8 cellular contexts compared by ENCODE assay signal in genomic region chr7:128455556-128456254, GRCh38. TPM values are rescaled to one million over a fixed set of nuclear protein-coding genes. Genes with fewer than 3 reads are reported as not detected.
DNase-seq lines count a peak whose midpoint lies in the region; ATAC-seq lines count a peak whose summit lies in the region.

Gene HILPDA (plus strand): TSS chr7:128455878. CDS start chr7:128457269, 1,391 bp downstream.

- H3K36me3 Mint-ChIP-seq in activated CD4-positive, alpha-beta T cell treated with anti-CD3 and anti-CD28 coated beads, Interleukin-2, amount 10 ng/mL, durations not matched to agents 7 days and 5 days (ENCODE audit: low read depth): peaks cover 4% of the 10 kb centered on the region

- peaks cover 2 to 25% (median 14%) of the 10 kb centered on the region in 11 experiments; a peak in 12 of 22 replicates for H3K36me3 ChIP-seq in BLaER1 treated with 17β-estradiol and CSF1 and Interleukin-3, amounts not matched to agents 10 nM and 100 nM

- no peaks in the 10 kb centered on the region for H3K9me3 ChIP-seq in BLaER1 treated with 17β-estradiol and CSF1 and Interleukin-3, amounts not matched to agents 10 nM and 100 nM (replicated peaks in 1 of 11)

- H3K4me1 Mint-ChIP-seq in activated CD4-positive, alpha-beta T cell treated with anti-CD3 and anti-CD28 coated beads, Interleukin-2, amount 10 ng/mL, durations not matched to agents 7 days and 5 days: peaks cover 56% of the 10 kb centered on the region

- DNase-seq in NCI-H526 treated with DMSO at 0.1 percent for 48 hours (lab: John Stamatoyannopoulos, UW): peak; percentile 92
- peak; percentile 93 for DNase-seq in activated CD4-positive, alpha-beta T cell treated with anti-CD3 and anti-CD28 coated beads, Interleukin-2, amount 10 ng/mL, durations not matched to agents 7 days and 5 days
- peak; percentile 37 for DNase-seq in cortex of kidney (lab: John Stamatoyannopoulos, UW)
- DNase-seq in left kidney (ENCODE audit: low read depth, low spot score): peak; percentile 97
- peak; percentile 96 for DNase-seq in stimulated activated CD4-positive, alpha-beta T cell treated with anti-CD3 and anti-CD28 coated beads, Interleukin-1b, Interleukin-23, amount 100 ng/mL, for 48 hours

- H3K27me3 Mint-ChIP-seq in activated CD4-positive, alpha-beta T cell treated with anti-CD3 and anti-CD28 coated beads, Interleukin-2, amount 10 ng/mL, durations not matched to agents 7 days and 5 days: peaks cover 10% of the 10 kb centered on the region

- ATAC-seq in GM19351 (IDR thresholded peaks at IDR 0.05; ENCODE audit: unreplicated experiment): peak; percentile 81
- ATAC-seq in HG03520 (IDR thresholded peaks at IDR 0.05; ENCODE audit: unreplicated experiment): peak; percentile 79

- CTCF ChIA-PET in activated CD4-positive, alpha-beta T cell treated with anti-CD3 and anti-CD28 coated beads, Interleukin-2, amount 10 ng/mL, durations not matched to agents 7 days and 5 days (lab: Charles Lee): interaction anchor here (0.6 to 4.8 kb wide), 14 partner anchors 10 to 74 kb away, joined by 3 to 46 read pairs (median 3); partner anchors contain the start of gene METTL2B

- H3K4me3 ChIP-seq in BLaER1 treated with 17β-estradiol and CSF1 and Interleukin-3, amounts not matched to agents 10 nM and 100 nM: peak within 1 kb of the TSS; percentile 74 to 98 (median 90)

- peak within 1 kb of the TSS; percentile 91 for H3K4me3 Mint-ChIP-seq in activated CD4-positive, alpha-beta T cell treated with anti-CD3 and anti-CD28 coated beads, Interleukin-2, amount 10 ng/mL, durations not matched to agents 7 days and 5 days

- H4K20me1 ChIP-seq in BLaER1 treated with 17β-estradiol and CSF1 and Interleukin-3, amounts not matched to agents 10 nM and 100 nM: peaks cover 8 to 46% (median 34%) of the 10 kb centered on the region in 11 experiments; a peak in 19 of 22 replicates

- POLR2A ChIA-PET in activated CD4-positive, alpha-beta T cell treated with anti-CD3 and anti-CD28 coated beads, Interleukin-2, amount 10 ng/mL, durations not matched to agents 7 days and 5 days (lab: Charles Lee): interaction anchor here (0.7 to 0.8 kb wide), 2 partner anchors 14 to 27 kb away, joined by 3 to 4 read pairs; no protein-coding TSS in a partner anchor

- H3K4me1 ChIP-seq in BLaER1 treated with 17β-estradiol and CSF1 and Interleukin-3, amounts not matched to agents 10 nM and 100 nM: peaks cover 43 to 71% (median 52%) of the 10 kb centered on the region in 10 experiments

- peak within 1 kb of the TSS; percentile 93 for H3K27ac Mint-ChIP-seq in activated CD4-positive, alpha-beta T cell treated with anti-CD3 and anti-CD28 coated beads, Interleukin-2, amount 10 ng/mL, durations not matched to agents 7 days and 5 days

- H3K27ac ChIP-seq in BLaER1 treated with 17β-estradiol and CSF1 and Interleukin-3, amounts not matched to agents 10 nM and 100 nM: peak within 1 kb of the TSS; percentile 78 to 93 (median 83)

- peak within 1 kb of the TSS; percentile 81 to 96 (median 91) for H3K9ac ChIP-seq in BLaER1 treated with 17β-estradiol and CSF1 and Interleukin-3, amounts not matched to agents 10 nM and 100 nM

- H3K9me3 Mint-ChIP-seq in activated CD4-positive, alpha-beta T cell treated with anti-CD3 and anti-CD28 coated beads, Interleukin-2, amount 10 ng/mL, durations not matched to agents 7 days and 5 days: no peaks in the 10 kb centered on the region

- H3K4me2 ChIP-seq in BLaER1 treated with 17β-estradiol and CSF1 and Interleukin-3, amounts not matched to agents 10 nM and 100 nM: peak within 1 kb of the TSS; percentile 87 to 99 (median 94)

- no peaks in the 10 kb centered on the region for H3K27me3 ChIP-seq in BLaER1 treated with 17β-estradiol and CSF1 and Interleukin-3, amounts not matched to agents 10 nM and 100 nM

RNA-seq across cellular contexts. Expression of gene HILPDA, which starts in this region (rescaled TPM):
- 10 to 100 TPM; 10.8 to 11.9 TPM for total RNA-seq in activated CD4-positive, alpha-beta T cell treated with anti-CD3 and anti-CD28 coated beads, Interleukin-2, amount 10 ng/mL, durations not matched to agents 7 days and 5 days

Comparison
In these comparisons a context has a peak if more than half of its experiments do, and no peak if none do; other contexts are left out.
1. Peak in every context shown above with its lines: DNase-seq, ATAC-seq, H3K4me3 ChIP-seq and H3K27ac ChIP-seq.
2. DNase-seq: peak in every context shown above with its lines; median percentile 97 in left kidney; 96 in stimulated activated CD4-positive, alpha-beta T cell treated with anti-CD3 and anti-CD28 coated beads, Interleukin-1b, Interleukin-23, amount 100 ng/mL, for 48 hours; 93 in activated CD4-positive, alpha-beta T cell treated with anti-CD3 and anti-CD28 coated beads, Interleukin-2, amount 10 ng/mL, durations not matched to agents 7 days and 5 days; 92 in NCI-H526 treated with DMSO at 0.1 percent for 48 hours; 37 in cortex of kidney.